3 cellular contexts compared by ENCODE assay signal in genomic region chr4:24878256-24879016, GRCh38.
TF ChIP-seq lines count a peak whose summit lies in the region.

No MANE protein-coding gene starts in this region.

TF ChIP-seq in WTC11, 78 proteins besides CTCF, POLR2A, EP300 and RAD21 (continued from another document and continues in another):
- no peak for TF ChIP-seq MLX (CRISPR knock-in tag; IDR thresholded peaks at IDR 0.05)
- no peak for TF ChIP-seq GABPB1 (CRISPR knock-in tag; IDR thresholded peaks at IDR 0.05)
- TF ChIP-seq, protein P1, sequence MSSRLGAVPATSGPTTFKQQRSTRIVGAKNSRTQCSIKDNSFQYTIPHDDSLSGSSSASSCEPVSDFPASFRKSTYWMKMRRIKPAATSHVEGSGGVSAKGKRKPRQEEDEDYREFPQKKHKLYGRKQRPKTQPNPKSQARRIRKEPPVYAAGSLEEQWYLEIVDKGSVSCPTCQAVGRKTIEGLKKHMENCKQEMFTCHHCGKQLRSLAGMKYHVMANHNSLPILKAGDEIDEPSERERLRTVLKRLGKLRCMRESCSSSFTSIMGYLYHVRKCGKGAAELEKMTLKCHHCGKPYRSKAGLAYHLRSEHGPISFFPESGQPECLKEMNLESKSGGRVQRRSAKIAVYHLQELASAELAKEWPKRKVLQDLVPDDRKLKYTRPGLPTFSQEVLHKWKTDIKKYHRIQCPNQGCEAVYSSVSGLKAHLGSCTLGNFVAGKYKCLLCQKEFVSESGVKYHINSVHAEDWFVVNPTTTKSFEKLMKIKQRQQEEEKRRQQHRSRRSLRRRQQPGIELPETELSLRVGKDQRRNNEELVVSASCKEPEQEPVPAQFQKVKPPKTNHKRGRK (CRISPR knock-in tag; IDR thresholded peaks at IDR 0.05; ENCODE audit: borderline replicate concordance) = no peak
- TF ChIP-seq NFATC4 (CRISPR knock-in tag; IDR thresholded peaks at IDR 0.05) = no peak
- TF ChIP-seq RORB (CRISPR knock-in tag; IDR thresholded peaks at IDR 0.05) = no peak
- no peak for TF ChIP-seq ZNF532 (CRISPR knock-in tag; IDR thresholded peaks at IDR 0.05; ENCODE audit: borderline replicate concordance)
- no peak for TF ChIP-seq USF1 (CRISPR knock-in tag; IDR thresholded peaks at IDR 0.05)

TF ChIP-seq in endothelial cell of umbilical vein, 7 proteins besides CTCF, POLR2A, EP300 and RAD21 (continued from another document):
- TF ChIP-seq EZH2 (IDR thresholded peaks at IDR 0.05; ENCODE audit: borderline replicate concordance, low read depth, low read length, severe bottlenecking) (no peak), MYC (IDR thresholded peaks at IDR 0.05; ENCODE audit: low read depth, low read length) (no peak), POLR2AphosphoS5 (IDR thresholded peaks at IDR 0.05; ENCODE audit: insufficient read depth, low read depth, low read length) (no peak)

TF ChIP-seq in SK-N-SH, 30 proteins besides CTCF, POLR2A, EP300 and RAD21 (continued from another document):
- no peak for TF ChIP-seq GABPA (IDR thresholded peaks at IDR 0.05; ENCODE audit: low read depth)
- no peak for TF ChIP-seq TCF12 (IDR thresholded peaks at IDR 0.05)
- no peak for TF ChIP-seq MXI1 (IDR thresholded peaks at IDR 0.05; ENCODE audit: low read depth, low read length)
- TF ChIP-seq FOXM1 (IDR thresholded peaks at IDR 0.05; ENCODE audit: low read depth) = no peak
- TF ChIP-seq ZBTB33 (IDR thresholded peaks at IDR 0.05; ENCODE audit: borderline replicate concordance, low read depth) = no peak
- no peak for TF ChIP-seq MEF2A (IDR thresholded peaks at IDR 0.05; ENCODE audit: borderline replicate concordance, low read depth)
- TF ChIP-seq FOXJ3 (CRISPR knock-in tag; IDR thresholded peaks at IDR 0.05) = no peak
- TF ChIP-seq USF1 (IDR thresholded peaks at IDR 0.05; ENCODE audit: borderline replicate concordance, low read depth) = no peak
- TF ChIP-seq, protein P2, sequence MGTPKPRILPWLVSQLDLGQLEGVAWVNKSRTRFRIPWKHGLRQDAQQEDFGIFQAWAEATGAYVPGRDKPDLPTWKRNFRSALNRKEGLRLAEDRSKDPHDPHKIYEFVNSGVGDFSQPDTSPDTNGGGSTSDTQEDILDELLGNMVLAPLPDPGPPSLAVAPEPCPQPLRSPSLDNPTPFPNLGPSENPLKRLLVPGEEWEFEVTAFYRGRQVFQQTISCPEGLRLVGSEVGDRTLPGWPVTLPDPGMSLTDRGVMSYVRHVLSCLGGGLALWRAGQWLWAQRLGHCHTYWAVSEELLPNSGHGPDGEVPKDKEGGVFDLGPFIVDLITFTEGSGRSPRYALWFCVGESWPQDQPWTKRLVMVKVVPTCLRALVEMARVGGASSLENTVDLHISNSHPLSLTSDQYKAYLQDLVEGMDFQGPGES (IDR thresholded peaks at IDR 0.05; ENCODE audit: low read depth, low read length) = no peak
- no peak for TF ChIP-seq YY1 (IDR thresholded peaks at IDR 0.05; ENCODE audit: low read depth)
